13 cellular contexts compared by ENCODE assay signal in the genomic region with DNA sequence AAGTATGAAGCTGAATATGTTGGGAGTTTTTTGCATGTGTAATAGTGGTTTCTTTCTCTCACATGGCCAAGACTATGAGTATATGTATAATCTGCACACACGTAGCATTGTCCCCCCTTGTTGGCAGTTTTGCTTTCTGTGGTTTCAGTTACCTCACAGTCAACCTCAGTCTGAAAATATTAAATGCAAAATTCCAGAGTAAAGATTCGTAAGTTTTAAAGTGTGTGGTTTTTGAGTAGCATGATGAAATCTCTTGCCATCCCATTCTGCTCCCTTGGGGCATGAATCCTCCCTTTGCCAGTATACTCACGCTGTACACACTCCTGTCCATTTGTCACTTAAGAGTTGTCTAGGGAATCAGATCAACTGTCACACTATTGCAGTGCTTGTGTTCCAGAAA.
DNase-seq lines count a peak whose midpoint lies in the region; ATAC-seq and TF ChIP-seq lines count a peak whose summit lies in the region.
"Had no signal": no experiment of that assay in that cellular context is flagged by ENCODE, and none has a peak within 500 bp of the region (broad histone marks: within the 10 kb centered on the region; RNA-seq: fewer than 3 reads in every experiment).

No MANE protein-coding gene starts in this region.

- no peak for TF ChIP-seq CTCF in HFFc6 (IDR thresholded peaks at IDR 0.05)
- no peak for TF ChIP-seq CTCF in PC-3 (conservative IDR thresholded peaks at IDR 0.05; ENCODE audit: low read depth, low read length)

- H3K4me1 Mint-ChIP-seq in HFFc6 (ENCODE audit: low read depth) = peaks cover 17% of the 10 kb centered on the region

- H3K27me3 ChIP-seq in PC-3 (ENCODE audit: low read length) = no peaks in the 10 kb centered on the region
- H3K27me3 ChIP-seq: cardiac muscle cell, vagina had no signal

- H3K36me3 Mint-ChIP-seq in HFFc6 (ENCODE audit: low read depth) = no peaks in the 10 kb centered on the region
- H3K36me3 Mint-ChIP-seq: naive thymus-derived CD8-positive, alpha-beta T cell had no signal

- no peaks in the 10 kb centered on the region for H3K9me3 Mint-ChIP-seq in HFFc6
- H3K9me3 Mint-ChIP-seq: naive thymus-derived CD8-positive, alpha-beta T cell had no signal

- no peaks in the 10 kb centered on the region for H3K79me2 ChIP-seq in PC-3 (ENCODE audit: low read length)

- no peaks in the 10 kb centered on the region for H3K4me1 ChIP-seq in PC-3 (ENCODE audit: insufficient read depth, low read length)
- H3K4me1 ChIP-seq: vagina had no signal

- ATAC-seq in PC-3 = no peak
- ATAC-seq in HG03095 (IDR thresholded peaks at IDR 0.05; ENCODE audit: unreplicated experiment) = no peak
- ATAC-seq: naive thymus-derived CD8-positive, alpha-beta T cell had no signal

- DNase-seq in ELR (ENCODE audit: low read depth) (peak; percentile 84), HFFc6 (peak; percentile 80), PC-3 (peak; percentile 37), glomerular visceral epithelial cell (ENCODE audit: extremely low spot score) (peak; percentile 88), NCI-H82 (lab: John Stamatoyannopoulos, UW) (no peak), NCI-H2081 (lab: John Stamatoyannopoulos, UW) (no peak), middle frontal gyrus (ENCODE audit: extremely low spot score, low spot score) (no peak)
- DNase-seq: activated CD4-positive, alpha-beta T cell treated with anti-CD3 and anti-CD28 coated beads for 48 hours; GF-D8; naive thymus-derived CD8-positive, alpha-beta T cell had no signal

- no peaks in the 10 kb centered on the region for H3K9me2 ChIP-seq in PC-3 (replicated peaks; ENCODE audit: low read length)

- peak overlapping the region; percentile 57 for H3K27ac Mint-ChIP-seq in HFFc6
- H3K27ac Mint-ChIP-seq: naive thymus-derived CD8-positive, alpha-beta T cell had no signal

- CTCF ChIA-PET in PC-3 (lab: Charles Lee) = no interaction called here

- H3K4me3 ChIP-seq in PC-3 (ENCODE audit: low read length) = no peak overlapping the region
- H3K4me3 ChIP-seq: cardiac muscle cell, vagina had no signal

- H3F3A ChIP-seq in PC-3 (ENCODE audit: low read length, unreplicated experiment) = no peaks in the 10 kb centered on the region

- no peak overlapping the region for H2AFZ ChIP-seq in PC-3 (ENCODE audit: low read length)

- no peaks in the 10 kb centered on the region for H3K36me3 ChIP-seq in PC-3 (ENCODE audit: low read depth, low read length)
- H3K36me3 ChIP-seq: cardiac muscle cell, vagina had no signal

- H4K20me1 ChIP-seq in PC-3 (ENCODE audit: low read length) = no peaks in the 10 kb centered on the region

- H3K4me2 ChIP-seq in PC-3 (ENCODE audit: low read length) = no peak overlapping the region

- H3K9me3 ChIP-seq in PC-3 (ENCODE audit: low read length) = no peaks in the 10 kb centered on the region
- H3K9me3 ChIP-seq: vagina had no signal

- H3K9ac ChIP-seq in PC-3 (ENCODE audit: low read length) = no peak overlapping the region

- H3K4me3 Mint-ChIP-seq in HFFc6 = peak overlapping the region; percentile 5; the same call in 1 of the 2 replicates
- H3K4me3 Mint-ChIP-seq: naive thymus-derived CD8-positive, alpha-beta T cell had no signal

- intact Hi-C loops in PC-3 (cut with micrococcal nuclease) = loop anchor here (10.0 kb wide), 1 partner anchor 90 kb away; no protein-coding TSS in a partner anchor

- no peaks in the 10 kb centered on the region for H3K27me3 Mint-ChIP-seq in HFFc6 (ENCODE audit: insufficient read depth)

- no peak overlapping the region for H3K27ac ChIP-seq in PC-3 (ENCODE audit: low read length)
- H3K27ac ChIP-seq: cardiac muscle cell, vagina had no signal

- no TSS peak for BruUV-seq in PC-3 (replicated peaks; lab: Mats Ljungman, UMichigan)

- POLR2A ChIA-PET in PC-3 (lab: Charles Lee; ENCODE audit: unreplicated experiment) = no interaction called here

Comparison
In these comparisons a context has a peak if more than half of its experiments do, and no peak if none do; other contexts are left out.
1. DNase-seq: peak in ELR (single experiment), HFFc6 (single experiment), PC-3 (single experiment) and glomerular visceral epithelial cell (single experiment); none in NCI-H82 (single experiment), NCI-H2081 (0 of 2) and middle frontal gyrus (single experiment).